ENCODE assay signal across 1 cellular context in genomic region chr16:14109782-14110727, GRCh38.
TF ChIP-seq lines count a peak whose summit lies in the region.

No MANE protein-coding gene starts in this region.

TF ChIP-seq in H1, 55 proteins besides CTCF, POLR2A, EP300 and RAD21:
- no peak for TF ChIP-seq ATF2 (IDR thresholded peaks at IDR 0.05; ENCODE audit: low read length)
- no peak for TF ChIP-seq SIN3A (conservative IDR thresholded peaks at IDR 0.05 in 1 of 2, IDR thresholded peaks at IDR 0.05 in 1 of 2; ENCODE audit: low read depth in 1 of 2, low read length in 2 of 2)
- no peak for TF ChIP-seq PHF8 (conservative IDR thresholded peaks at IDR 0.05; ENCODE audit: low read depth, low read length)
- no peak for TF ChIP-seq SUZ12 (IDR thresholded peaks at IDR 0.05; ENCODE audit: low read length)
- no peak for TF ChIP-seq TAF7 (optimal IDR thresholded peaks at IDR 0.05; ENCODE audit: borderline replicate concordance, low read depth, low read length)
- no peak for TF ChIP-seq EZH2 (IDR thresholded peaks at IDR 0.05; ENCODE audit: low read depth, low read length, severe bottlenecking)
- no peak for TF ChIP-seq SIX5 (IDR thresholded peaks at IDR 0.05; ENCODE audit: low read depth, low read length)
- TF ChIP-seq TBP (IDR thresholded peaks at IDR 0.05; ENCODE audit: low read depth, low read length) = no peak
- TF ChIP-seq TCF12 (IDR thresholded peaks at IDR 0.05; ENCODE audit: low read depth, low read length) = no peak
- TF ChIP-seq CREB1 (IDR thresholded peaks at IDR 0.05) = no peak
